Comparison of ENCODE assay signal across 1 cellular context in genomic region chr9:136014928-136015633, GRCh38.
TF ChIP-seq lines count a peak whose summit lies in the region.

No MANE protein-coding gene starts in this region.

TF ChIP-seq in H1, 55 proteins besides CTCF, POLR2A, EP300 and RAD21:
- TF ChIP-seq CHD7 (IDR thresholded peaks at IDR 0.05; ENCODE audit: insufficient replicate concordance, low read length) (no peak), GTF2F1 (IDR thresholded peaks at IDR 0.05; ENCODE audit: borderline replicate concordance, low read depth, low read length) (no peak), CHD1 (IDR thresholded peaks at IDR 0.05; ENCODE audit: low read depth, low read length) (no peak), ATF2 (IDR thresholded peaks at IDR 0.05; ENCODE audit: low read length) (no peak), GABPA (IDR thresholded peaks at IDR 0.05; ENCODE audit: borderline replicate concordance, insufficient read depth, low read length) (no peak), TCF12 (IDR thresholded peaks at IDR 0.05; ENCODE audit: low read depth, low read length) (no peak), CEBPB (IDR thresholded peaks at IDR 0.05; ENCODE audit: low read depth, low read length) (no peak), POLR2AphosphoS5 (IDR thresholded peaks at IDR 0.05; ENCODE audit: low read depth, low read length) (no peak), TBP (IDR thresholded peaks at IDR 0.05; ENCODE audit: low read depth, low read length) (no peak)
